ENCODE assay signal across 8 cellular contexts in the genomic region with DNA sequence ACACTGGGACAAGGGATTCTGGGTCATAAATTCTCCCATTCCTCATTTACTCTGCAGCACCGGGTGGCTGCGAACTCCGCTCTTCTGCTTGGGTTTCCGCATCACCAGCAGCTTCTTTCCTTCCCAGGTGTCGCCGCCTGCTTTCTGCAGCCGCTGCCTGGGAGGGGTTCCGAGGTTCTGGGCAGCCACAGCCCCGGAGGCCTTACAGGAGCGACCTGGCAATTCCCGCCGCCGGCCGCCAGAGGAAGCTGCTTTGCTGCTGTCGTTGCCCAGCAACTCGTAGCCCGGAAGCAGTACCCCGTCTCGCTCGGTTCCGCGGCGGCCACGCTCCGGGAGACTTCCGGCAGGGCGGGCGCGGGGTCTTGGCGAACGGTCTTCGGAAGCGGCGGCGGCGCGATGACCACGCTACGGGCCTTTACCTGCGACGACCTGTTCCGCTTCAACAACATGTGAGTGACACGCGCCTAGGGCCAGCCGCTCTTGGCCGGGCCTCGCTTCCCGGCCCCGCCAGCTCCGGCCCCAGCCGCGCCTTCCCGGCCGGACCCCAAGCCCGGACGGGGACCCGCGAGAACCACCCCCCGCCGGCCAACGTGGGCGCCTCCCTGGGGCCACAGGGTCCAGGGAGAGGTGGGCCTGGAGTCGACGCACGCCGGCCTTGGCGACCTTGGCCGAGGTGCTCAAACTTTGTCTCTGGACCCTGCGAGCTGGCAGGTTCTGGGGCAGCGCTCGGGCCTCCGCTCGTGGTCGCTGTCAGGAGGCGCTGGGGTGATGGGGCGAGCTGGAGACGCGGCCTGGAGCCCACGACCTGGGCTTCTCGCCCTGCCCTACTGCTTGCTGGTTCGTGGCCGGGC. TPM values are rescaled to one million over a fixed set of nuclear protein-coding genes. Genes with fewer than 3 reads are reported as not detected.
A peak's percentile ranks its signal among the peaks of the same experiment; 100 is the strongest.
DNase-seq lines count a peak whose midpoint lies in the region; ATAC-seq and TF ChIP-seq lines count a peak whose summit lies in the region.

A gene with protein sequence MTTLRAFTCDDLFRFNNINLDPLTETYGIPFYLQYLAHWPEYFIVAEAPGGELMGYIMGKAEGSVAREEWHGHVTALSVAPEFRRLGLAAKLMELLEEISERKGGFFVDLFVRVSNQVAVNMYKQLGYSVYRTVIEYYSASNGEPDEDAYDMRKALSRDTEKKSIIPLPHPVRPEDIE (plus strand): TSS at position 362 of the 851 bp plus-strand sequence. CDS start 35 bp downstream, at position 397.

- no peaks in the 10 kb centered on the region for H3K27me3 Mint-ChIP-seq in activated T-helper 2 cell treated with anti-CD3 and anti-CD28 coated beads, Interferon-gamma antibody, Interleukin-2, Interleukin-4, amounts not matched to agents 10 μg/mL and 5 μg/mL and 100 μg/mL, durations not matched to agents 14 hours and 24 hours and 36 hours (ENCODE audit: low read depth)
- H3K27me3 Mint-ChIP-seq in natural killer cell treated with Interleukin-12 subunit alpha and Interleukin-12 subunit beta and Interleukin-15 and Interleukin-18, amount 100 ng/mL, for 72 hours, result peaks cover 0 to 7% of the 10 kb centered on the region in 2 donors

- peaks cover 34% of the 10 kb centered on the region for H3K4me1 Mint-ChIP-seq in activated T-helper 2 cell treated with anti-CD3 and anti-CD28 coated beads, Interferon-gamma antibody, Interleukin-2, Interleukin-4, amounts not matched to agents 10 μg/mL and 5 μg/mL and 100 μg/mL, durations not matched to agents 14 hours and 24 hours and 36 hours (ENCODE audit: low read depth)
- peaks cover 33 to 40% of the 10 kb centered on the region in 2 donors for H3K4me1 Mint-ChIP-seq in natural killer cell treated with Interleukin-12 subunit alpha and Interleukin-12 subunit beta and Interleukin-15 and Interleukin-18, amount 100 ng/mL, for 72 hours (ENCODE audit: low read depth in 2 of 2)

- intact Hi-C loops in activated T-helper 2 cell treated with anti-CD3 and anti-CD28 coated beads, Interferon-gamma antibody, Interleukin-2, Interleukin-4, amounts not matched to agents 10 μg/mL and 5 μg/mL and 100 μg/mL, durations not matched to agents 14 hours and 24 hours and 36 hours (cut with micrococcal nuclease), result loop anchor here (1.0 to 5.0 kb wide), 2 partner anchors 35 to 230 kb away; a partner anchor contains a TSS

- no peaks in the 10 kb centered on the region for H3K9me3 Mint-ChIP-seq in activated T-helper 2 cell treated with anti-CD3 and anti-CD28 coated beads, Interferon-gamma antibody, Interleukin-2, Interleukin-4, amounts not matched to agents 10 μg/mL and 5 μg/mL and 100 μg/mL, durations not matched to agents 14 hours and 24 hours and 36 hours
- no peaks in the 10 kb centered on the region for H3K9me3 Mint-ChIP-seq in natural killer cell treated with Interleukin-12 subunit alpha and Interleukin-12 subunit beta and Interleukin-15 and Interleukin-18, amount 100 ng/mL, for 72 hours

- peak; percentile 99 for ATAC-seq in GM21825 (IDR thresholded peaks at IDR 0.05; ENCODE audit: unreplicated experiment)
- peak; percentile 99 for ATAC-seq in natural killer cell treated with Interleukin-12 subunit alpha and Interleukin-12 subunit beta and Interleukin-15 and Interleukin-18, amount 100 ng/mL, for 72 hours
- ATAC-seq in stimulated activated naive CD8-positive, alpha-beta T cell treated with anti-CD3 and anti-CD28 coated beads, Interleukin-15, Interleukin-2, amounts not matched to agents 100 U/mL and 50 U/mL, for 24 hours, result peak; percentile 98

- no peaks in the 10 kb centered on the region for H3K9me2 ChIP-seq in Karpas-422 (replicated peaks; ENCODE audit: insufficient read depth, low read length)

- TF ChIP-seq CTCF in RWPE1 (conservative IDR thresholded peaks at IDR 0.05; ENCODE audit: low read depth), result peak; percentile 87

- peak within 1 kb of the TSS; percentile 81 for H3K27ac Mint-ChIP-seq in activated T-helper 2 cell treated with anti-CD3 and anti-CD28 coated beads, Interferon-gamma antibody, Interleukin-2, Interleukin-4, amounts not matched to agents 10 μg/mL and 5 μg/mL and 100 μg/mL, durations not matched to agents 14 hours and 24 hours and 36 hours
- H3K27ac Mint-ChIP-seq in natural killer cell treated with Interleukin-12 subunit alpha and Interleukin-12 subunit beta and Interleukin-15 and Interleukin-18, amount 100 ng/mL, for 72 hours, result peak within 1 kb of the TSS; percentile 78 to 84

- H3K79me2 ChIP-seq in Karpas-422 (ENCODE audit: low read length), result peaks cover 50% of the 10 kb centered on the region

- H3K4me3 Mint-ChIP-seq in activated T-helper 2 cell treated with anti-CD3 and anti-CD28 coated beads, Interferon-gamma antibody, Interleukin-2, Interleukin-4, amounts not matched to agents 10 μg/mL and 5 μg/mL and 100 μg/mL, durations not matched to agents 14 hours and 24 hours and 36 hours (ENCODE audit: low read depth), result peak within 1 kb of the TSS; percentile 89
- peak within 1 kb of the TSS; percentile 79 for H3K4me3 Mint-ChIP-seq in natural killer cell treated with Interleukin-12 subunit alpha and Interleukin-12 subunit beta and Interleukin-15 and Interleukin-18, amount 100 ng/mL, for 72 hours

- peak within 1 kb of the TSS; percentile 86; the same call in 1 of the 2 replicates for H2AFZ ChIP-seq in Karpas-422 (ENCODE audit: low read length)

- peaks cover 26% of the 10 kb centered on the region for H3K36me3 Mint-ChIP-seq in activated T-helper 2 cell treated with anti-CD3 and anti-CD28 coated beads, Interferon-gamma antibody, Interleukin-2, Interleukin-4, amounts not matched to agents 10 μg/mL and 5 μg/mL and 100 μg/mL, durations not matched to agents 14 hours and 24 hours and 36 hours (ENCODE audit: low read depth)
- H3K36me3 Mint-ChIP-seq in natural killer cell treated with Interleukin-12 subunit alpha and Interleukin-12 subunit beta and Interleukin-15 and Interleukin-18, amount 100 ng/mL, for 72 hours, result no peaks in the 10 kb centered on the region

- no peaks in the 10 kb centered on the region for H3K27me3 ChIP-seq in Karpas-422 (ENCODE audit: low read length)

- H3K36me3 ChIP-seq in Karpas-422 (ENCODE audit: insufficient read depth, low read length), result peaks cover 13% of the 10 kb centered on the region

- peaks cover 33% of the 10 kb centered on the region for H3K4me1 ChIP-seq in Karpas-422 (ENCODE audit: low read length)

- H3K4me3 ChIP-seq in Karpas-422 (ENCODE audit: low read length), result peak within 1 kb of the TSS; percentile 100

- DNase-seq in EL, result peak; percentile 92
- DNase-seq in Karpas-422, result peak; percentile 96
- peak; percentile 92 for DNase-seq in RWPE1 (ENCODE audit: low spot score)
- DNase-seq in activated T-helper 2 cell treated with anti-CD3 and anti-CD28 coated beads, Interferon-gamma antibody, Interleukin-2, Interleukin-4, amounts not matched to agents 10 μg/mL and 5 μg/mL and 100 μg/mL, durations not matched to agents 14 hours and 24 hours and 36 hours (ENCODE audit: low spot score), result peak; percentile 85
- peak; percentile 86 for DNase-seq in fibroblast of peridontal ligament (ENCODE audit: extremely low read depth)
- peak; percentile 95 for DNase-seq in natural killer cell treated with Interleukin-12 subunit alpha and Interleukin-12 subunit beta and Interleukin-15 and Interleukin-18, amount 100 ng/mL, for 72 hours (ENCODE audit: low spot score)
- peak; percentile 93 for DNase-seq in stimulated activated naive CD8-positive, alpha-beta T cell treated with anti-CD3 and anti-CD28 coated beads, Interleukin-15, Interleukin-2, amounts not matched to agents 100 U/mL and 50 U/mL, for 24 hours

- H3K9me3 ChIP-seq in Karpas-422 (ENCODE audit: low read length), result no peaks in the 10 kb centered on the region

- CTCF ChIA-PET in RWPE1 (lab: Yijun Ruan, JAX), result interaction anchor here (0.6 to 1.1 kb wide), 9 partner anchors 14 to 639 kb away, joined by 3 to 8 read pairs (median 3); no protein-coding TSS in a partner anchor

- H3K27ac ChIP-seq in Karpas-422 (ENCODE audit: low read length) (peak within 1 kb of the TSS; percentile 24; the same call in 1 of the 2 replicates), RWPE1 (peak within 1 kb of the TSS; percentile 79)

- peaks cover 22% of the 10 kb centered on the region for H4K20me1 ChIP-seq in Karpas-422 (ENCODE audit: insufficient read depth, low read depth, low read length)

- H3K4me2 ChIP-seq in Karpas-422 (ENCODE audit: low read depth, low read length, poor library complexity, severe bottlenecking), result peak within 1 kb of the TSS; percentile 97

- peak within 1 kb of the TSS; percentile 96 for H3K9ac ChIP-seq in Karpas-422 (ENCODE audit: low read length)

- POLR2A ChIA-PET in RWPE1 (lab: Yijun Ruan, JAX; ENCODE audit: low non-redundant PET), result no interaction called here

RNA-seq across cellular contexts. Expression of the gene that starts here (rescaled TPM):
- 32.8 and 39.0 TPM in 2 replicates for total RNA-seq in Karpas-422 (2014; rRNA removed; shearing (Covaris generic); ENCODE audit: low replicate concordance)
- total RNA-seq in activated T-helper 2 cell treated with anti-CD3 and anti-CD28 coated beads, Interferon-gamma antibody, Interleukin-2, Interleukin-4, amounts not matched to agents 10 μg/mL and 5 μg/mL and 100 μg/mL, durations not matched to agents 14 hours and 24 hours and 36 hours, result 72.9 and 76.0 TPM in 2 replicates
- 10 to 100 TPM; 62.4 to 75.8 TPM for total RNA-seq in natural killer cell treated with Interleukin-12 subunit alpha and Interleukin-12 subunit beta and Interleukin-15 and Interleukin-18, amount 100 ng/mL, for 72 hours

Comparison
In these comparisons a context has a peak if more than half of its experiments do, and no peak if none do; other contexts are left out.
1. Peak in every context shown above with its lines: DNase-seq, ATAC-seq, H3K4me3 ChIP-seq and H3K27ac ChIP-seq.